Comparison of ENCODE assay signal across 22 cellular contexts in the genomic region with DNA sequence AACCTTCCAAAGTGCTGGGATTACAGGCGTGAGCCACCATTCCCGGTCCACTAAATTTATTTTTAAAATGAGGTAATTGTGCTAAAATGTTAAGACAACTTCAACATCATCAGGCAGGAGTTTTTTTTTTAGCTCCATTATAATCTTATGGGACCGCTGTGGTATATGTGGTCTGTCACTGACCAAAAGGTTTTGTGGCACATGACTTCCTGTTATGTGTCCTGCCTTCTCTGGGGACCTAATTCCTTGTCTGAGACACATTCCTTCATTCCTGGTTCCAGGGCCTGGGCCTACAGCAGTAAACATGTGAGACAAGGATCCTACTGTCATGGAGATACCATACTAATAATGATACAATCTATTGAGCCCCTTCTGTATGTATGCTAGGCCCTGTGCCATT. TPM values are rescaled to one million over a fixed set of nuclear protein-coding genes. Genes with fewer than 3 reads are reported as not detected.
"Had no signal": no experiment of that assay in that cellular context is flagged by ENCODE, and none has a peak within 500 bp of the region (broad histone marks: within the 10 kb centered on the region; RNA-seq: fewer than 3 reads in every experiment).

No MANE protein-coding gene starts in this region.

- ATAC-seq: HepG2, SK-N-SH treated with all-trans-retinoic acid at 6 μM for 48 hours had no signal

- FAIRE-seq: HepG2, RCC 7860 had no signal

- H3K27ac ChIP-seq: RWPE1 had no signal

- DNase-seq: IMR-90, Karpas-422, KG1, MG63, NCI-H1092 treated with DMSO at 0.1 percent for 48 hours, NCI-H1436, NCI-H187, NCI-H2029, NCI-H2081 treated with DMSO at 0.1 percent for 48 hours, NCI-H2171, NCI-H226, NCI-H446, NCI-H510A, NCI-H524 treated with DMSO at 0.1 percent for 48 hours, NCI-H69, NCI-H774, SHP77 had no signal

- H3K4me3 ChIP-seq: MG63 had no signal

- H3K27me3 ChIP-seq: MG63 had no signal

- H3K36me3 ChIP-seq: MG63 had no signal

- H3K9me3 ChIP-seq: MG63 had no signal

RNA-seq across cellular contexts. Expression of gene TEX52, which starts 4.9 kb away (rescaled TPM):
- total RNA-seq: HepG2, HT1080, IMR-90 had no signal
- polyA plus RNA-seq: IMR-90 had no signal

RNA-seq across cellular contexts. Expression of gene NRIP2, which starts 17.1 kb away (rescaled TPM):
- total RNA-seq: HepG2, HT1080 had no signal
- polyA plus RNA-seq: HepG2 had no signal
